In genomic region chr12:1424674-1425395, GRCh38 we compare ENCODE assay signal across 19 cellular contexts.
DNase-seq lines count a peak whose midpoint lies in the region; ATAC-seq and TF ChIP-seq lines count a peak whose summit lies in the region.
"Had no signal": no experiment of that assay in that cellular context is flagged by ENCODE, and none has a peak within 500 bp of the region (broad histone marks: within the 10 kb centered on the region; RNA-seq: fewer than 3 reads in every experiment).

No MANE protein-coding gene starts in this region.

- peaks cover 19 to 23% of the 10 kb centered on the region in 2 donors for H3K36me3 Mint-ChIP-seq in activated T-cell treated with anti-CD3 and anti-CD28 coated beads, Interleukin-2, amount 50 U/mL, for 72 hours (ENCODE audit: insufficient read depth in 2 of 2)
- H3K36me3 Mint-ChIP-seq in Caco-2 (ENCODE audit: insufficient read depth, unreplicated experiment) (peaks cover 24% of the 10 kb centered on the region), memory B cell (peaks cover 25% of the 10 kb centered on the region)

- no peak overlapping the region for H3K4me2 ChIP-seq in OCI-LY1 (ENCODE audit: low read length)
- H3K4me2 ChIP-seq in MM.1S (ENCODE audit: low read depth, low read length): no peak overlapping the region

- intact Hi-C loops in Caco-2 (cut with micrococcal nuclease; ENCODE audit: unreplicated experiment): no loop called here

- BruUV-seq in Caco-2 (replicated peaks; lab: Mats Ljungman, UMichigan): no TSS peak

- no peak for DNase-seq in activated T-cell treated with anti-CD3 and anti-CD28 coated beads, Interleukin-2, amount 50 U/mL, for 72 hours
- DNase-seq in activated T-cell treated with anti-CD3 and anti-CD28 coated beads, Interleukin-2, amount 50 U/mL, for 48 hours: no peak
- DNase-seq in Caco-2 (no peak), memory B cell (ENCODE audit: low spot score in 2 of 2) (no peak), GM03348 (ENCODE audit: low spot score) (no peak), MM.1S (no peak), NCI-H146 treated with DMSO at 0.1 percent for 48 hours (lab: John Stamatoyannopoulos, UW; ENCODE audit: unreplicated experiment) (no peak)
- DNase-seq: C1 segment of cervical spinal cord; DMS79; GOT3; Kasumi-1; MV-4-11; NCI-H1417 treated with DMSO at 0.1 percent for 48 hours; NCI-H2029 treated with DMSO at 0.1 percent for 48 hours; NCI-H524; NK-92 treated with Interleukin-12 subunit alpha and Interleukin-12 subunit beta, amount 100 ng/mL, for 24 hours; PC-3 had no signal

- H3K36me3 ChIP-seq in Caco-2 (ENCODE audit: control insufficient read depth, insufficient read depth, low read length) (no peaks in the 10 kb centered on the region), OCI-LY1 (ENCODE audit: insufficient read depth, low read length) (peaks cover 22% of the 10 kb centered on the region), MM.1S (replicated peaks; ENCODE audit: insufficient read depth, low read length) (no peaks in the 10 kb centered on the region)

- H3K27me3 ChIP-seq in Caco-2 (replicated peaks; ENCODE audit: control insufficient read depth, insufficient read depth, low read length): no peaks in the 10 kb centered on the region
- no peaks in the 10 kb centered on the region for H3K27me3 ChIP-seq in OCI-LY1 (ENCODE audit: insufficient read depth, low read length)
- H3K27me3 ChIP-seq in MM.1S (replicated peaks; ENCODE audit: insufficient read depth, low read length): no peaks in the 10 kb centered on the region

- H3K9me3 ChIP-seq in Caco-2: peaks cover 22% of the 10 kb centered on the region
- H3K9me3 ChIP-seq in OCI-LY1 (ENCODE audit: low read length): peaks cover 11% of the 10 kb centered on the region
- no peaks in the 10 kb centered on the region for H3K9me3 ChIP-seq in MM.1S (replicated peaks; ENCODE audit: insufficient read depth, low read length)

- H3F3A ChIP-seq in OCI-LY1 (ENCODE audit: insufficient read depth, low read length) (no peaks in the 10 kb centered on the region), MM.1S (ENCODE audit: insufficient read depth, low read length) (peaks cover 15% of the 10 kb centered on the region)

- H3K27ac Mint-ChIP-seq in activated T-cell treated with anti-CD3 and anti-CD28 coated beads, Interleukin-2, amount 50 U/mL, for 72 hours: peak overlapping the region; percentile 96
- H3K27ac Mint-ChIP-seq in Caco-2 (ENCODE audit: unreplicated experiment) (peak overlapping the region; percentile 18), memory B cell (peak overlapping the region; percentile 85)

- H3K4me1 ChIP-seq in Caco-2 (peaks cover 10% of the 10 kb centered on the region; the same call in 1 of the 2 replicates), OCI-LY1 (ENCODE audit: insufficient read depth, low read length, severe bottlenecking) (peaks cover 17% of the 10 kb centered on the region), MM.1S (ENCODE audit: low read length) (peaks cover 33% of the 10 kb centered on the region)

- H4K20me1 ChIP-seq in OCI-LY1 (ENCODE audit: insufficient read depth, low read length) (no peaks in the 10 kb centered on the region), MM.1S (ENCODE audit: insufficient read depth, low read length) (no peaks in the 10 kb centered on the region)

- no peak overlapping the region for H2AFZ ChIP-seq in OCI-LY1 (ENCODE audit: low read length)
- H2AFZ ChIP-seq in MM.1S (ENCODE audit: low read length): no peak overlapping the region

- H3K4me3 Mint-ChIP-seq in activated T-cell treated with anti-CD3 and anti-CD28 coated beads, Interleukin-2, amount 50 U/mL, for 72 hours: peak overlapping the region in 1 of 2 donors; percentile 49
- no peak overlapping the region for H3K4me3 Mint-ChIP-seq in Caco-2 (ENCODE audit: unreplicated experiment)
- no peak overlapping the region for H3K4me3 Mint-ChIP-seq in memory B cell

- H3K4me3 ChIP-seq in Caco-2 (ENCODE audit: low read depth, low read length): no peak overlapping the region
- no peak overlapping the region for H3K4me3 ChIP-seq in OCI-LY1 (ENCODE audit: low read depth, low read length, poor library complexity, severe bottlenecking)
- H3K4me3 ChIP-seq in MM.1S (ENCODE audit: low read length): no peak overlapping the region

- CTCF ChIA-PET in Caco-2 (lab: Charles Lee): no interaction called here

- TF ChIP-seq CTCF in Caco-2 (IDR thresholded peaks at IDR 0.05; ENCODE audit: insufficient read depth in 1 of 2, low read depth in 1 of 2, low read length in 1 of 2, severe bottlenecking in 1 of 2, unreplicated experiment in 1 of 2) (no peak), OCI-LY1 (IDR thresholded peaks at IDR 0.05; ENCODE audit: low read length) (no peak), MM.1S (IDR thresholded peaks at IDR 0.05; ENCODE audit: low read length) (no peak)

- H3K9ac ChIP-seq in OCI-LY1 (ENCODE audit: low read length): no peak overlapping the region
- no peak overlapping the region for H3K9ac ChIP-seq in MM.1S (ENCODE audit: low read length)

- H3K27ac ChIP-seq in OCI-LY1 (ENCODE audit: low read depth, low read length, poor library complexity, severe bottlenecking) (peak overlapping the region; percentile 18), MM.1S (ENCODE audit: low read length) (no peak overlapping the region)

- H3K4me1 Mint-ChIP-seq in activated T-cell treated with anti-CD3 and anti-CD28 coated beads, Interleukin-2, amount 50 U/mL, for 72 hours (ENCODE audit: low read depth): peaks cover 19% of the 10 kb centered on the region
- peaks cover 28% of the 10 kb centered on the region for H3K4me1 Mint-ChIP-seq in Caco-2 (ENCODE audit: low read depth, unreplicated experiment)
- H3K4me1 Mint-ChIP-seq in memory B cell: peaks cover 10% of the 10 kb centered on the region

- POLR2A ChIA-PET in Caco-2 (lab: Charles Lee): no interaction called here

- peaks cover 0 to 10% of the 10 kb centered on the region in 2 donors for H3K9me3 Mint-ChIP-seq in activated T-cell treated with anti-CD3 and anti-CD28 coated beads, Interleukin-2, amount 50 U/mL, for 72 hours
- H3K9me3 Mint-ChIP-seq in Caco-2 (ENCODE audit: unreplicated experiment) (peaks cover 19% of the 10 kb centered on the region), memory B cell (peaks cover 4% of the 10 kb centered on the region)

- H3K9me2 ChIP-seq in OCI-LY1 (ENCODE audit: low read depth, low read length): no peaks in the 10 kb centered on the region
- H3K9me2 ChIP-seq in MM.1S (replicated peaks; ENCODE audit: insufficient read depth, low read length): no peaks in the 10 kb centered on the region

- H3K79me2 ChIP-seq in OCI-LY1 (ENCODE audit: insufficient read depth, low read length) (no peaks in the 10 kb centered on the region), MM.1S (ENCODE audit: low read length) (no peaks in the 10 kb centered on the region)

- no peak for ATAC-seq in activated T-cell treated with anti-CD3 and anti-CD28 coated beads, Interleukin-2, amount 50 U/mL, for 72 hours (replicated peaks in 1 of 2)
- no peak for ATAC-seq in memory B cell (ENCODE audit: low read depth)
- ATAC-seq: HepG2, PC-3 had no signal

- H3K27me3 Mint-ChIP-seq in activated T-cell treated with anti-CD3 and anti-CD28 coated beads, Interleukin-2, amount 50 U/mL, for 72 hours (ENCODE audit: low read depth): no peaks in the 10 kb centered on the region
- H3K27me3 Mint-ChIP-seq in Caco-2 (ENCODE audit: insufficient read depth, unreplicated experiment): no peaks in the 10 kb centered on the region
- no peaks in the 10 kb centered on the region for H3K27me3 Mint-ChIP-seq in memory B cell

Comparison
In these comparisons a context has a peak if more than half of its experiments do, and no peak if none do; other contexts are left out.
1. H3K27ac Mint-ChIP-seq: peak in every context shown above with its lines; median percentile 96 in activated T-cell treated with anti-CD3 and anti-CD28 coated beads, Interleukin-2, amount 50 U/mL, for 72 hours; 85 in memory B cell; 18 in Caco-2.